In genomic region chr6:112443666-112444065, GRCh38 we compare ENCODE assay signal across 10 cellular contexts.
DNase-seq lines count a peak whose midpoint lies in the region; ATAC-seq and TF ChIP-seq lines count a peak whose summit lies in the region.
"Had no signal": no experiment of that assay in that cellular context is flagged by ENCODE, and none has a peak within 500 bp of the region (broad histone marks: within the 10 kb centered on the region; RNA-seq: fewer than 3 reads in every experiment).

No MANE protein-coding gene starts in this region.

- ATAC-seq in Panc1 (no peak), HG02884 (IDR thresholded peaks at IDR 0.05; ENCODE audit: unreplicated experiment) (no peak), GM21737 (IDR thresholded peaks at IDR 0.05; ENCODE audit: unreplicated experiment) (no peak)

- POLR2A ChIA-PET in Panc1 (lab: Charles Lee) = no interaction called here

- CTCF ChIA-PET in Panc1 (lab: Charles Lee) = no interaction called here

- TF ChIP-seq CTCF in Panc1 (IDR thresholded peaks at IDR 0.05) = peak; percentile 20; the same call in 1 of the 2 replicates
- TF ChIP-seq CTCF in fibroblast of villous mesenchyme (IDR thresholded peaks at IDR 0.05; ENCODE audit: insufficient read depth, low read depth, low read length) = no peak

- in situ Hi-C loops in Panc1 (cut with HindIII; ENCODE audit: low pct_unique_long_range_greater_than_20kb, low sequenced_read_pairs) = no loop called here

- no TSS peak for BruUV-seq in Panc1 (replicated peaks; lab: Mats Ljungman, UMichigan)

- intact Hi-C loops in Panc1 (cut with micrococcal nuclease; ENCODE audit: unreplicated experiment) = no loop called here
- intact Hi-C loops in posterior vena cava (cut with DNase I) = no loop called here

- no peak overlapping the region for H3K4me3 ChIP-seq in Panc1 (ENCODE audit: low read depth in 2 of 2, low read length in 2 of 2)
- H3K4me3 ChIP-seq in fibroblast of villous mesenchyme (ENCODE audit: low read depth, low read length) = no peak overlapping the region

- H3K27me3 ChIP-seq in Panc1 (ENCODE audit: control insufficient read depth, insufficient read depth, low read length) = no peaks in the 10 kb centered on the region

- no peaks in the 10 kb centered on the region for H3K9me3 ChIP-seq in Panc1 (ENCODE audit: control insufficient read depth, insufficient read depth, low read depth, low read length)

- no peaks in the 10 kb centered on the region for H3K4me1 ChIP-seq in Panc1 (ENCODE audit: control insufficient read depth, insufficient read depth, low read length)

- H3K36me3 ChIP-seq in Panc1 (ENCODE audit: control insufficient read depth, insufficient read depth, low read length) = no peaks in the 10 kb centered on the region

- DNase-seq in EL (peak; percentile 49), Panc1 (ENCODE audit: low read depth, low spot score) (no peak), fibroblast of villous mesenchyme (ENCODE audit: low read depth) (peak; percentile 73), posterior vena cava (ENCODE audit: low spot score) (peak; percentile 82), RKO (ENCODE audit: low spot score) (no peak), DMS53 treated with DMSO at 0.1 percent for 48 hours (lab: John Stamatoyannopoulos, UW; ENCODE audit: unreplicated experiment) (no peak)
- DNase-seq: amniotic stem cell had no signal

- H3K27ac ChIP-seq in Panc1 (ENCODE audit: low read length) = no peak overlapping the region
- H3K27ac ChIP-seq: epithelial cell of prostate had no signal

Comparison
In these comparisons a context has a peak if more than half of its experiments do, and no peak if none do; other contexts are left out.
1. DNase-seq: peak in EL (single experiment), fibroblast of villous mesenchyme (single experiment) and posterior vena cava (single experiment); none in Panc1 (single experiment), RKO (single experiment) and DMS53 treated with DMSO at 0.1 percent for 48 hours (single experiment).